Comparison of ENCODE assay signal across 8 cellular contexts in the genomic region with DNA sequence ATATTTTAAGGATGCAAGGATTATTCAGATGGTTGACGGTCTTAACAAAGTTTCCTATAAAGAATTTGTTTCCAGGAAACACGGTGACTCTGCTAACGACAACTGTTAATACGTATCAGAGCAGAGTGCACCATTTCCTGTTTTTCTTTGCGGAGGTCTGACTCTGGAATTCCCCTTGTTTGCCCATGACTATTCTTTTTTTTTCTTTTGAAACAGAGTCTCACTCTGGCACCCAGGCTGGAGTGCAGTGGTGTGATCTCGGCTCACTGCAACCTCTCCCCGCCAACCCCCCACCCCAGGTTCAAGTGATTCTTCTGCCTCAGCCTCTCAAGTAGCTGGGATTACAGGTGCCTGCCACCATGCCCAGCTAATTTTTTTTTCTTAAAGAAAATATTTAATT.
DNase-seq lines count a peak whose midpoint lies in the region; ATAC-seq, FAIRE-seq and TF ChIP-seq lines count a peak whose summit lies in the region.

No MANE protein-coding gene starts in this region.

- H3K27me3 ChIP-seq in small intestine (ENCODE audit: control insufficient read depth in 2 of 2, insufficient read depth in 2 of 2, low read length in 2 of 2) = no peaks in the 10 kb centered on the region

- H3K36me3 ChIP-seq in small intestine (ENCODE audit: control insufficient read depth in 2 of 2, insufficient read depth in 2 of 2, low read length in 2 of 2) = no peaks in the 10 kb centered on the region

- H3K9me3 ChIP-seq in small intestine (ENCODE audit: control insufficient read depth, low read depth) = no peaks in the 10 kb centered on the region

- DNase-seq in activated CD4-positive, alpha-beta T cell treated with anti-CD3 and anti-CD28 coated beads for 4 hours = peak; percentile 72 to 78
- peak; percentile 58 for DNase-seq in epithelial cell of esophagus (ENCODE audit: low read depth)
- DNase-seq in small intestine = peak; percentile 27
- no peak for DNase-seq in T1000 (lab: John Stamatoyannopoulos, UW)
- no peak for DNase-seq in NCI-H2227 treated with DMSO at 0.1 percent for 48 hours (lab: John Stamatoyannopoulos, UW)
- DNase-seq in NCI-H146 (lab: John Stamatoyannopoulos, UW) = no peak

- ATAC-seq in HG03520 (IDR thresholded peaks at IDR 0.05; ENCODE audit: unreplicated experiment) = peak; percentile 30

- no peak for FAIRE-seq in small intestine (lab: Jason Lieb, UNC)

- peaks cover 0 to 14% of the 10 kb centered on the region in 2 donors for H3K4me1 ChIP-seq in small intestine (ENCODE audit: control insufficient read depth in 2 of 2, insufficient read depth in 1 of 2, low read depth in 1 of 2, low read length in 1 of 2)

- no peak for TF ChIP-seq CTCF in epithelial cell of esophagus (IDR thresholded peaks at IDR 0.05; ENCODE audit: insufficient read depth, low read depth, low read length, missing control alignments)

- peak; percentile 23 for TF ChIP-seq POLR2A in GM19099 (IDR thresholded peaks at IDR 0.05; ENCODE audit: extremely low read depth, insufficient read length, low read depth)

- H3K4me3 ChIP-seq in epithelial cell of esophagus (ENCODE audit: low read length) (no peak overlapping the region), small intestine (ENCODE audit: low read depth in 1 of 2, low read length in 2 of 2) (no peak overlapping the region)

- 50 to 81% (median 57%) methylated on average over 7 of the region's 7 CpGs for WGBS in small intestine, 3 donors

- H3K27ac ChIP-seq in small intestine (ENCODE audit: low read depth in 1 of 2, low read length in 1 of 2) = peak overlapping the region; percentile 41 to 94

Comparison
In these comparisons a context has a peak if more than half of its experiments do, and no peak if none do; other contexts are left out.
1. DNase-seq: peak in activated CD4-positive, alpha-beta T cell treated with anti-CD3 and anti-CD28 coated beads for 4 hours (2 of 2), epithelial cell of esophagus (single experiment) and small intestine (single experiment); none in T1000 (single experiment), NCI-H2227 treated with DMSO at 0.1 percent for 48 hours (single experiment) and NCI-H146 (single experiment).